In the genomic region with DNA sequence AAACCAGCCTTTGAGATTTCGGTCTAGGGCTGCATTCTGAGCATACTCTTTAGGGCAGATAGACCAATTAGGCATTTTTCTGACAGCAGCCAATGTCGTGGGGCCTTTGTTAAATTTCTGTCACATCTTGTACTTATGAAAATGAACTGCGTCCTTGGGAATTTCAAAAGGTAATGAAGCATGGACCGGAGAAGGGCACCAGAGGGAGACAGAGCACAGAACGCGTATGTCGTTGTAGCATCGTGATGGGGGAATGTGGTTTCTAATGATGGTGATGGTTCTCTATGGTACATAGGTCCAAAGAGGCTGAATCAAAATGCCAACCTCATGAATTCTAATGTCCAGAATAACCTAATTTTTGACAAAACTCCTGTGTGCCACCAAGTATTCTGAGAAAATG, we compare ENCODE assay signal across 14 cellular contexts.
A peak's percentile ranks its signal among the peaks of the same experiment; 100 is the strongest.
DNase-seq lines count a peak whose midpoint lies in the region; ATAC-seq and TF ChIP-seq lines count a peak whose summit lies in the region.
"Had no signal": no experiment of that assay in that cellular context is flagged by ENCODE, and none has a peak within 500 bp of the region (broad histone marks: within the 10 kb centered on the region; RNA-seq: fewer than 3 reads in every experiment).

No MANE protein-coding gene starts in this region.

- no peaks in the 10 kb centered on the region for H3K9me3 ChIP-seq in neural progenitor cell (ENCODE audit: low read depth)
- H3K9me3 ChIP-seq: neutrophil had no signal

- H3K27me3 Mint-ChIP-seq in neural progenitor cell (ENCODE audit: insufficient read depth, low read depth): no peaks in the 10 kb centered on the region

- intact Hi-C loops in left cardiac atrium (cut with DNase I): no loop called here

- H3K79me2 ChIP-seq in neural progenitor cell (ENCODE audit: low read depth): no peaks in the 10 kb centered on the region

- no peaks in the 10 kb centered on the region for H3F3A ChIP-seq in neural progenitor cell (ENCODE audit: low read depth)

- no peak overlapping the region for H2AFZ ChIP-seq in neural progenitor cell (replicated peaks)

- no peak overlapping the region for H3K9ac ChIP-seq in neural progenitor cell

- no peaks in the 10 kb centered on the region for H3K36me3 ChIP-seq in neural progenitor cell
- H3K36me3 ChIP-seq: cardiac muscle cell, neutrophil had no signal

- ATAC-seq in GM21576 (IDR thresholded peaks at IDR 0.05; ENCODE audit: unreplicated experiment) (no peak), left cardiac atrium (no peak)

- no peaks in the 10 kb centered on the region for H3K4me1 Mint-ChIP-seq in neural progenitor cell

- H3K9me3 Mint-ChIP-seq in neural progenitor cell: no peaks in the 10 kb centered on the region
- H3K9me3 Mint-ChIP-seq: activated naive CD4-positive, alpha-beta T cell treated with anti-CD3 and anti-CD28 coated beads for 36 hours had no signal

- H3K4me1 ChIP-seq in neural progenitor cell: no peaks in the 10 kb centered on the region

- no peaks in the 10 kb centered on the region for H3K27me3 ChIP-seq in neural progenitor cell
- H3K27me3 ChIP-seq: cardiac muscle cell, neutrophil had no signal

- H3K36me3 Mint-ChIP-seq in neural progenitor cell: no peaks in the 10 kb centered on the region

- no peak overlapping the region for H3K27ac Mint-ChIP-seq in neural progenitor cell
- H3K27ac Mint-ChIP-seq: activated naive CD4-positive, alpha-beta T cell treated with anti-CD3 and anti-CD28 coated beads for 36 hours had no signal

- no peak overlapping the region for H3K4me3 ChIP-seq in neural progenitor cell
- H3K4me3 ChIP-seq: cardiac muscle cell had no signal

- H3K27ac ChIP-seq in VCaP (no peak overlapping the region), neural progenitor cell (no peak overlapping the region)
- H3K27ac ChIP-seq: cardiac muscle cell, neutrophil had no signal

- DNase-seq in D341Med (ENCODE audit: low spot score) (peak; percentile 41), HuH-7 (ENCODE audit: low spot score) (peak; percentile 15), neural progenitor cell (ENCODE audit: low spot score) (no peak), left cardiac atrium (no peak), ecto neural progenitor cell (ENCODE audit: low spot score) (no peak)
- DNase-seq: activated naive CD4-positive, alpha-beta T cell treated with anti-CD3 and anti-CD28 coated beads for 36 hours; DMS153; hypothalamus; NCI-H446; SIG-M5 had no signal

- H4K20me1 ChIP-seq in neural progenitor cell (ENCODE audit: low read depth): no peaks in the 10 kb centered on the region

- no peak overlapping the region for H3K4me3 Mint-ChIP-seq in neural progenitor cell
- H3K4me3 Mint-ChIP-seq: activated naive CD4-positive, alpha-beta T cell treated with anti-CD3 and anti-CD28 coated beads for 36 hours had no signal

- H3K4me2 ChIP-seq in neural progenitor cell: no peak overlapping the region

- peak; percentile 87 for TF ChIP-seq CTCF in VCaP (conservative IDR thresholded peaks at IDR 0.05)
- TF ChIP-seq CTCF in neural progenitor cell (IDR thresholded peaks at IDR 0.05): peak; percentile 34

Comparison
In these comparisons a context has a peak if more than half of its experiments do, and no peak if none do; other contexts are left out.
1. DNase-seq: peak in D341Med (single experiment) and HuH-7 (single experiment); none in neural progenitor cell (single experiment), left cardiac atrium (single experiment) and ecto neural progenitor cell (single experiment).